8 cellular contexts compared by ENCODE assay signal in genomic region chr2:46967990-46968647, GRCh38. TPM values are rescaled to one million over a fixed set of nuclear protein-coding genes. Genes with fewer than 3 reads are reported as not detected.
DNase-seq lines count a peak whose midpoint lies in the region; ATAC-seq lines count a peak whose summit lies in the region.

No MANE protein-coding gene starts in this region.

- peaks cover 33 to 38% of the 10 kb centered on the region in 2 donors for H3K36me3 Mint-ChIP-seq in stimulated activated naive B cell treated with anti-CD40 and anti-IgM and Interleukin-4, amounts not matched to agents 10 μg/mL and 1 μg/mL and 100 μg/mL, for 72 hours

- H3K4me3 Mint-ChIP-seq in stimulated activated naive B cell treated with anti-CD40 and anti-IgM and Interleukin-4, amounts not matched to agents 10 μg/mL and 1 μg/mL and 100 μg/mL, for 72 hours: no peak overlapping the region

- peaks cover 38 to 41% of the 10 kb centered on the region in 2 donors for H3K4me1 Mint-ChIP-seq in stimulated activated naive B cell treated with anti-CD40 and anti-IgM and Interleukin-4, amounts not matched to agents 10 μg/mL and 1 μg/mL and 100 μg/mL, for 72 hours

- H3K27me3 Mint-ChIP-seq in stimulated activated naive B cell treated with anti-CD40 and anti-IgM and Interleukin-4, amounts not matched to agents 10 μg/mL and 1 μg/mL and 100 μg/mL, for 72 hours: no peaks in the 10 kb centered on the region

- peak overlapping the region; percentile 44 for H3K27ac ChIP-seq in angular gyrus (ENCODE audit: low read depth, low read length)

- ATAC-seq in stimulated activated naive B cell treated with anti-CD40 and anti-IgM and Interleukin-4, amounts not matched to agents 10 μg/mL and 1 μg/mL and 100 μg/mL, for 72 hours (replicated peaks): no peak
- ATAC-seq in GM21529 (IDR thresholded peaks at IDR 0.05; ENCODE audit: unreplicated experiment) (no peak), GM18511 (IDR thresholded peaks at IDR 0.05; ENCODE audit: unreplicated experiment) (no peak), GM18517 (IDR thresholded peaks at IDR 0.05; ENCODE audit: unreplicated experiment) (no peak)

- no peaks in the 10 kb centered on the region for H3K9me3 Mint-ChIP-seq in stimulated activated naive B cell treated with anti-CD40 and anti-IgM and Interleukin-4, amounts not matched to agents 10 μg/mL and 1 μg/mL and 100 μg/mL, for 72 hours

- peak overlapping the region; percentile 5 for H3K27ac Mint-ChIP-seq in stimulated activated naive B cell treated with anti-CD40 and anti-IgM and Interleukin-4, amounts not matched to agents 10 μg/mL and 1 μg/mL and 100 μg/mL, for 72 hours

- peak; percentile 94 for DNase-seq in H4 (ENCODE audit: low spot score)
- peak in 30 of 51 donors; percentile 16 to 75 (median 42) for DNase-seq in hypothalamus (lab: John Stamatoyannopoulos, UW)
- DNase-seq in stimulated activated naive B cell treated with anti-CD40 and anti-IgM and Interleukin-4, amounts not matched to agents 10 μg/mL and 1 μg/mL and 100 μg/mL, for 72 hours: no peak
- no peak for DNase-seq in NOMO-1 treated with dmso at 0.1 percent for 144 hours (lab: John Stamatoyannopoulos, UW; ENCODE audit: unreplicated experiment)

RNA-seq across cellular contexts. Expression of gene TTC7A, which starts 27.1 kb away (rescaled TPM):
- total RNA-seq in H4 (2014; rRNA removed; shearing (Covaris generic)): 4.4 and 5.8 TPM in 2 replicates

RNA-seq across cellular contexts. Expression of gene MCFD2, which starts 52.5 kb away (rescaled TPM):
- total RNA-seq in H4 (2014; rRNA removed; shearing (Covaris generic)): 112 and 124 TPM in 2 replicates

Comparison
In these comparisons a context has a peak if more than half of its experiments do, and no peak if none do; other contexts are left out.
1. DNase-seq: peak in H4 (single experiment) and hypothalamus (30 of 51); none in stimulated activated naive B cell treated with anti-CD40 and anti-IgM and Interleukin-4, amounts not matched to agents 10 μg/mL and 1 μg/mL and 100 μg/mL, for 72 hours (single experiment) and NOMO-1 treated with dmso at 0.1 percent for 144 hours (single experiment).